1 cellular context compared by ENCODE assay signal in the genomic region with DNA sequence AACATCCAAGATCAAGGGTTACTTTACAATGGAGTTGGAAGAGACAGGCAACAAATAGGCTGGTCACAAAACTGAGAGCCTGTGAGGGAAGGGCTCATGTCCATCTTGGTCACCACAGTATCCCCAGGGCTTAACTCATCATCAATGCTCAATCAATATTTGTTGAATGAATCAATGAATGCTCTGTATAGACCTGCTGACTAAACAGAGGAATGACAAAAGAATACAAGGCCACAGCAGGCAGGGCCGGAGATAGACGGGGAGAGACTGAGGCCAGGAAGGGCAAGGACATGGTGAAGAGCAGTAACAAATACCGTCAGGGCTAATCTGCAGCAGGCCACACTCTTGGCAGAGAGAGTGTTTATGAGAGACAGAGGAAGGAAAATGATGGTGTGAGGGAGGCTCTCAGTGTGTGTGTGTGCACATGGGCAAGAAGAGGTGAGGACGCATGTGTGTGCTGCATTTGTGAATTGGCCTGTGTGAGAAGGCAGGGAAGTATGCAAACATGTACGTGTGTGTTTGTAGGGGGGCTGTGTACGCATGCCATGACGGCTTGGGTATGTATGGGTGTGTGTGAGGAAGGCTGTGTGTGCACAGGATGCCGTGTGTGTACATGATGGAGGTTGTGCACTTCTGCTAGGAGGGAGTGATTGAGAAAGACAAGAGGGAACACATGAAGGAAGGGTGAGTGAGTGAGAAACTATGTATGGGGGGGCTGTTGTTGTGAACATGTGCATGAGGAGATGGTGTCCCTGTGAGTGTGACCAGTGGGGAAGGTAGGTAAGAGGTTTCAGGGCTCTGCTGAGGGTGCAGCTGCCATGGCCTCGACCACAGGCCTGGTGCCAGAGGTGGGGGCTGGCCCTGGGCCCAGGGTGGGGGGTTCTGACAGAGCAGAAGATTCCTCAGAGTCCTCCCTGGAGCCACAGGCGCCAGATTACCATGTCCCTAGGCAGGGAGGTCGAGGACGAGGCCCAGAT.
TF ChIP-seq lines count a peak whose summit lies in the region.

No MANE protein-coding gene starts in this region.

TF ChIP-seq in K562, 482 proteins besides CTCF, POLR2A, EP300 and RAD21 (continued from another document):
- peak in 1 of 2 experiments; percentile 10; a peak in 1 of 4 replicates for TF ChIP-seq KDM1A (IDR thresholded peaks at IDR 0.05)
- no peak for TF ChIP-seq KLF16 (IDR thresholded peaks at IDR 0.05)
- 0 out of 2 replicates have a peak, but pooled peaks have one; percentile 10 for TF ChIP-seq E2F4 (CRISPR knock-in tag; IDR thresholded peaks at IDR 0.05; ENCODE audit: low read depth)
- TF ChIP-seq ZNF124 (CRISPR knock-in tag; IDR thresholded peaks at IDR 0.05), result no peak
- TF ChIP-seq TFAP4 (CRISPR knock-in tag; IDR thresholded peaks at IDR 0.05; ENCODE audit: borderline replicate concordance), result no peak
- 0 out of 2 replicates have a peak, but pooled peaks have one; percentile 32 for TF ChIP-seq SUPT5H (IDR thresholded peaks at IDR 0.05)
- no peak for TF ChIP-seq ZNF511 (CRISPR knock-in tag; IDR thresholded peaks at IDR 0.05)
- no peak for TF ChIP-seq NFE2 (IDR thresholded peaks at IDR 0.05; ENCODE audit: low read depth)
- no peak for TF ChIP-seq OTX1 (CRISPR knock-in tag; IDR thresholded peaks at IDR 0.05)
- TF ChIP-seq POLR2G (IDR thresholded peaks at IDR 0.05; ENCODE audit: low read depth, low read length), result no peak
- TF ChIP-seq, protein P1, sequence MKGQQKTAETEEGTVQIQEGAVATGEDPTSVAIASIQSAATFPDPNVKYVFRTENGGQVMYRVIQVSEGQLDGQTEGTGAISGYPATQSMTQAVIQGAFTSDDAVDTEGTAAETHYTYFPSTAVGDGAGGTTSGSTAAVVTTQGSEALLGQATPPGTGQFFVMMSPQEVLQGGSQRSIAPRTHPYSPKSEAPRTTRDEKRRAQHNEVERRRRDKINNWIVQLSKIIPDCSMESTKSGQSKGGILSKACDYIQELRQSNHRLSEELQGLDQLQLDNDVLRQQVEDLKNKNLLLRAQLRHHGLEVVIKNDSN (CRISPR knock-in tag; IDR thresholded peaks at IDR 0.05), result 0 out of 2 replicates have a peak, but pooled peaks have one; percentile 14
